8 cellular contexts compared by ENCODE assay signal in genomic region chr1:36182734-36183133, GRCh38. TPM values are rescaled to one million over a fixed set of nuclear protein-coding genes. Genes with fewer than 3 reads are reported as not detected.
DNase-seq lines count a peak whose midpoint lies in the region; ATAC-seq and TF ChIP-seq lines count a peak whose summit lies in the region.
"Had no signal": no experiment of that assay in that cellular context is flagged by ENCODE, and none has a peak within 500 bp of the region (broad histone marks: within the 10 kb centered on the region; RNA-seq: fewer than 3 reads in every experiment).

No MANE protein-coding gene starts in this region.

- peak overlapping the region; percentile 7 for H3K27ac Mint-ChIP-seq in central memory CD8-positive, alpha-beta T cell (ENCODE audit: low read depth)
- H3K27ac Mint-ChIP-seq in nephron progenitor cell = peak overlapping the region; percentile 26

- no peak for ATAC-seq in central memory CD8-positive, alpha-beta T cell (replicated peaks; ENCODE audit: extremely low read depth, poor library complexity, severe bottlenecking)

- BruUV-seq in PC-9 (replicated peaks; lab: Mats Ljungman, UMichigan) = no TSS peak

- H3K9ac ChIP-seq in HUES48 (ENCODE audit: low read depth, low read length) = no peak overlapping the region

- peaks cover 34% of the 10 kb centered on the region for H3K36me3 Mint-ChIP-seq in central memory CD8-positive, alpha-beta T cell (ENCODE audit: insufficient read depth)
- peaks cover 41% of the 10 kb centered on the region for H3K36me3 Mint-ChIP-seq in nephron progenitor cell (ENCODE audit: low read depth)

- H3F3A ChIP-seq in PC-9 (ENCODE audit: insufficient read depth, low read depth) = peaks cover 17% of the 10 kb centered on the region

- no peaks in the 10 kb centered on the region; the same call in 1 of the 2 replicates for H4K20me1 ChIP-seq in PC-9 (ENCODE audit: insufficient read depth)

- H3K4me1 ChIP-seq in HUES48 (ENCODE audit: control insufficient read depth, insufficient read depth, low read length) (peaks cover 2% of the 10 kb centered on the region; the same call in 1 of the 2 replicates), PC-9 (replicated peaks; ENCODE audit: insufficient read depth) (peaks cover 5% of the 10 kb centered on the region; the same call in 1 of the 2 replicates)

- no peaks in the 10 kb centered on the region for H3K9me3 ChIP-seq in HUES48 (ENCODE audit: control insufficient read depth, insufficient read depth, low read length)
- H3K9me3 ChIP-seq in PC-9 (ENCODE audit: insufficient read depth, low read depth) = no peaks in the 10 kb centered on the region

- CTCF ChIA-PET in PC-9 (lab: Charles Lee) = interaction anchor here (0.7 kb wide), 1 partner anchor 202 kb away, joined by 12 read pairs; no protein-coding TSS in a partner anchor

- TF ChIP-seq CTCF in nephron progenitor cell (IDR thresholded peaks at IDR 0.05) (no peak), PC-9 (conservative IDR thresholded peaks at IDR 0.05) (no peak)

- H3K27me3 ChIP-seq in HUES48 (ENCODE audit: control insufficient read depth, insufficient read depth, low read length) (no peaks in the 10 kb centered on the region), PC-9 (ENCODE audit: insufficient read depth, low read depth) (no peaks in the 10 kb centered on the region)

- no peaks in the 10 kb centered on the region for H3K79me2 ChIP-seq in PC-9 (ENCODE audit: low read depth)

- no peaks in the 10 kb centered on the region for H3K9me3 Mint-ChIP-seq in central memory CD8-positive, alpha-beta T cell
- H3K9me3 Mint-ChIP-seq in nephron progenitor cell = no peaks in the 10 kb centered on the region

- H3K27ac ChIP-seq in HUES48 (ENCODE audit: low read depth, low read length) (peak overlapping the region; percentile 9), PC-9 (no peak overlapping the region)

- peaks cover 24% of the 10 kb centered on the region for H3K36me3 ChIP-seq in HUES48 (ENCODE audit: control insufficient read depth, insufficient read depth, low read length)
- no peaks in the 10 kb centered on the region for H3K36me3 ChIP-seq in PC-9 (ENCODE audit: low read depth)

- H3K9me2 ChIP-seq in PC-9 (ENCODE audit: insufficient read depth) = no peaks in the 10 kb centered on the region

- no peak overlapping the region for H2AFZ ChIP-seq in PC-9

- no peak overlapping the region for H3K4me2 ChIP-seq in PC-9

- intact Hi-C loops in PC-9 (cut with micrococcal nuclease; ENCODE audit: unreplicated experiment) = loop anchor here (10.0 kb wide), 1 partner anchor 328 kb away; no protein-coding TSS in a partner anchor

- H3K27me3 Mint-ChIP-seq in central memory CD8-positive, alpha-beta T cell = no peaks in the 10 kb centered on the region
- H3K27me3 Mint-ChIP-seq in nephron progenitor cell (ENCODE audit: low read depth, poor library complexity) = peaks cover 12% of the 10 kb centered on the region

- POLR2A ChIA-PET in PC-9 (lab: Charles Lee; ENCODE audit: unreplicated experiment) = interaction anchor here (0.5 to 0.6 kb wide), 2 partner anchors 96 to 1859 kb away, joined by 4 to 5 read pairs; no protein-coding TSS in a partner anchor

- peaks cover 6% of the 10 kb centered on the region for H3K4me1 Mint-ChIP-seq in central memory CD8-positive, alpha-beta T cell
- H3K4me1 Mint-ChIP-seq in nephron progenitor cell = peaks cover 32% of the 10 kb centered on the region

- no peak overlapping the region for H3K4me3 Mint-ChIP-seq in central memory CD8-positive, alpha-beta T cell
- no peak overlapping the region for H3K4me3 Mint-ChIP-seq in nephron progenitor cell

- DNase-seq in COR-L47 (lab: John Stamatoyannopoulos, UW) = peak; percentile 9
- DNase-seq in central memory CD8-positive, alpha-beta T cell (ENCODE audit: low spot score in 2 of 2) = no peak
- DNase-seq in nephron progenitor cell = no peak
- DNase-seq in PC-9 = no peak
- DNase-seq in activated CD8-positive, alpha-beta memory T cell treated with anti-CD3 and anti-CD28 coated beads, Interleukin-2, amount 50 U/mL, for 4 hours = no peak
- no peak for DNase-seq in amniotic stem cell (lab: John Stamatoyannopoulos, UW)
- DNase-seq: activated effector memory CD4-positive, alpha-beta T cell treated with anti-CD3 and anti-CD28 coated beads, Interleukin-2, amount 50 U/mL, for 16 hours had no signal

- H3K4me3 ChIP-seq in HUES48 (ENCODE audit: low read depth, low read length) = no peak overlapping the region
- H3K4me3 ChIP-seq in PC-9 = no peak overlapping the region

RNA-seq across cellular contexts. Expression of gene MAP7D1, which starts 26.8 kb away (rescaled TPM):
- total RNA-seq in PC-9 (2021) = 150 and 173 TPM in 2 replicates

RNA-seq across cellular contexts. Expression of gene TRAPPC3, which starts 33.4 kb away (rescaled TPM):
- total RNA-seq in PC-9 (2021) = 112 and 116 TPM in 2 replicates

RNA-seq across cellular contexts. Expression of gene THRAP3, which starts 41.5 kb away (rescaled TPM):
- total RNA-seq in PC-9 (2021) = 83.2 and 143 TPM in 2 replicates

RNA-seq across cellular contexts. Expression of gene COL8A2, which starts 57.7 kb away (rescaled TPM):
- total RNA-seq in PC-9 (2021) = 0.20 and 0.28 TPM in 2 replicates
